ENCODE assay signal across 30 cellular contexts in genomic region chr18:60383865-60384264, GRCh38. TPM values are rescaled to one million over a fixed set of nuclear protein-coding genes. Genes with fewer than 3 reads are reported as not detected.
"Had no signal": no experiment of that assay in that cellular context is flagged by ENCODE, and none has a peak within 500 bp of the region (broad histone marks: within the 10 kb centered on the region; RNA-seq: fewer than 3 reads in every experiment).

No MANE protein-coding gene starts in this region.

- FAIRE-seq: urothelium cell line had no signal

- H3K4me1 Mint-ChIP-seq: stimulated activated effector memory CD8-positive, alpha-beta T cell treated with anti-CD3 and anti-CD28 coated beads, Interleukin-12 subunit alpha, Interleukin-12 subunit beta, amount 100 ng/mL, for 72 hours; stimulated activated memory B cell treated with anti-CD40 and anti-IgM and Interleukin-4, amounts not matched to agents 10 μg/mL and 1 μg/mL and 100 μg/mL, for 72 hours; stimulated activated naive B cell treated with anti-CD40 and anti-IgM and Interleukin-4, amounts not matched to agents 10 μg/mL and 1 μg/mL and 100 μg/mL, for 72 hours; stimulated activated naive CD8-positive, alpha-beta T cell treated with anti-CD3 and anti-CD28 coated beads, Interleukin-15, amount 100 ng/mL, for 72 hours had no signal

- H3K4me3 ChIP-seq: stomach, suprapubic skin, testis, thoracic aorta, thyroid gland, tibial artery, tibial nerve, transverse colon, upper lobe of left lung, uterus, vagina had no signal

- H3K27ac Mint-ChIP-seq: stimulated activated effector memory CD8-positive, alpha-beta T cell treated with anti-CD3 and anti-CD28 coated beads, Interleukin-12 subunit alpha, Interleukin-12 subunit beta, amount 100 ng/mL, for 72 hours; stimulated activated memory B cell treated with anti-CD40 and anti-IgM and Interleukin-4, amounts not matched to agents 10 μg/mL and 1 μg/mL and 100 μg/mL, for 72 hours; stimulated activated naive B cell treated with anti-CD40 and anti-IgM and Interleukin-4, amounts not matched to agents 10 μg/mL and 1 μg/mL and 100 μg/mL, for 72 hours; stimulated activated naive CD8-positive, alpha-beta T cell treated with anti-CD3 and anti-CD28 coated beads, Interleukin-15, Interleukin-2, amounts not matched to agents 100 ng/mL and 50 ng/mL, for 24 hours; type B pancreatic cell had no signal

- H3K36me3 ChIP-seq: stomach, suprapubic skin, thoracic aorta, thyroid gland, tibial artery, tibial nerve, transverse colon, upper lobe of left lung, uterus, vagina had no signal

- H3K9me3 ChIP-seq: stomach, suprapubic skin, testis, thoracic aorta, thyroid gland, tibial artery, tibial nerve, transverse colon, upper lobe of left lung, uterus, vagina had no signal

- H3K27ac ChIP-seq: stomach, suprapubic skin, testis, thoracic aorta, thyroid gland, tibial artery, tibial nerve, transverse colon, upper lobe of left lung, uterus, vagina had no signal

- ATAC-seq: stimulated activated effector memory CD8-positive, alpha-beta T cell treated with anti-CD3 and anti-CD28 coated beads, Interleukin-12 subunit alpha, Interleukin-12 subunit beta, amount 100 ng/mL, for 72 hours; stimulated activated memory B cell treated with anti-CD40 and anti-IgM and Interleukin-4, amounts not matched to agents 10 μg/mL and 1 μg/mL and 100 μg/mL, for 72 hours; stimulated activated naive B cell treated with anti-CD40 and anti-IgM and Interleukin-4, amounts not matched to agents 10 μg/mL and 1 μg/mL and 100 μg/mL, for 72 hours; stimulated activated naive CD8-positive, alpha-beta T cell treated with anti-CD3 and anti-CD28 coated beads, Interleukin-15, amount 100 ng/mL, for 72 hours; stimulated activated naive CD8-positive, alpha-beta T cell treated with anti-CD3 and anti-CD28 coated beads, Interleukin-15, Interleukin-2, amounts not matched to agents 100 U/mL and 50 U/mL, for 24 hours had no signal

- H3K36me3 Mint-ChIP-seq: stimulated activated effector memory CD8-positive, alpha-beta T cell treated with anti-CD3 and anti-CD28 coated beads, Interleukin-12 subunit alpha, Interleukin-12 subunit beta, amount 100 ng/mL, for 72 hours; stimulated activated memory B cell treated with anti-CD40 and anti-IgM and Interleukin-4, amounts not matched to agents 10 μg/mL and 1 μg/mL and 100 μg/mL, for 72 hours; stimulated activated naive B cell treated with anti-CD40 and anti-IgM and Interleukin-4, amounts not matched to agents 10 μg/mL and 1 μg/mL and 100 μg/mL, for 72 hours; type B pancreatic cell had no signal

- H3K27me3 ChIP-seq: stomach, suprapubic skin, testis, thyroid gland, tibial artery, tibial nerve, transverse colon, upper lobe of left lung, uterus, vagina had no signal

- H3K4me3 Mint-ChIP-seq: stimulated activated effector memory CD8-positive, alpha-beta T cell treated with anti-CD3 and anti-CD28 coated beads, Interleukin-12 subunit alpha, Interleukin-12 subunit beta, amount 100 ng/mL, for 72 hours; stimulated activated memory B cell treated with anti-CD40 and anti-IgM and Interleukin-4, amounts not matched to agents 10 μg/mL and 1 μg/mL and 100 μg/mL, for 72 hours; stimulated activated naive B cell treated with anti-CD40 and anti-IgM and Interleukin-4, amounts not matched to agents 10 μg/mL and 1 μg/mL and 100 μg/mL, for 72 hours; stimulated activated naive CD8-positive, alpha-beta T cell treated with anti-CD3 and anti-CD28 coated beads, Interleukin-15, amount 100 ng/mL, for 72 hours; stimulated activated naive CD8-positive, alpha-beta T cell treated with anti-CD3 and anti-CD28 coated beads, Interleukin-15, Interleukin-2, amounts not matched to agents 100 ng/mL and 50 ng/mL, for 24 hours; type B pancreatic cell had no signal

- H3K9me3 Mint-ChIP-seq: stimulated activated memory B cell treated with anti-CD40 and anti-IgM and Interleukin-4, amounts not matched to agents 10 μg/mL and 1 μg/mL and 100 μg/mL, for 72 hours; stimulated activated naive B cell treated with anti-CD40 and anti-IgM and Interleukin-4, amounts not matched to agents 10 μg/mL and 1 μg/mL and 100 μg/mL, for 72 hours; stimulated activated naive CD8-positive, alpha-beta T cell treated with anti-CD3 and anti-CD28 coated beads, Interleukin-15, amount 100 ng/mL, for 72 hours; stimulated activated naive CD8-positive, alpha-beta T cell treated with anti-CD3 and anti-CD28 coated beads, Interleukin-15, Interleukin-2, amounts not matched to agents 100 ng/mL and 50 ng/mL, for 24 hours; type B pancreatic cell had no signal

- H3K27me3 Mint-ChIP-seq: stimulated activated memory B cell treated with anti-CD40 and anti-IgM and Interleukin-4, amounts not matched to agents 10 μg/mL and 1 μg/mL and 100 μg/mL, for 72 hours; stimulated activated naive B cell treated with anti-CD40 and anti-IgM and Interleukin-4, amounts not matched to agents 10 μg/mL and 1 μg/mL and 100 μg/mL, for 72 hours; stimulated activated naive CD8-positive, alpha-beta T cell treated with anti-CD3 and anti-CD28 coated beads, Interleukin-15, amount 100 ng/mL, for 72 hours; stimulated activated naive CD8-positive, alpha-beta T cell treated with anti-CD3 and anti-CD28 coated beads, Interleukin-15, Interleukin-2, amounts not matched to agents 100 ng/mL and 50 ng/mL, for 24 hours; type B pancreatic cell had no signal

- DNase-seq: stimulated activated CD4-positive, alpha-beta T cell treated with anti-CD3 and anti-CD28 coated beads, Interleukin-2, amount 100 ng/mL, for 48 hours; stimulated activated CD4-positive, alpha-beta T cell treated with anti-CD3 and anti-CD28 coated beads, Interleukin-4, amount 100 ng/mL, for 1 hour; stimulated activated CD4-positive, alpha-beta T cell treated with anti-CD3 and anti-CD28 coated beads, Interleukin-4, amount 100 ng/mL, for 24 hours; stimulated activated CD4-positive, alpha-beta T cell treated with anti-CD3 and anti-CD28 coated beads, Interleukin-4, amount 100 ng/mL, for 4 hours; stimulated activated CD8-positive, alpha-beta memory T cell treated with anti-CD3 and anti-CD28 coated beads, Interleukin-4, amount 100 ng/mL, for 48 hours; stimulated activated naive B cell treated with anti-CD40 and anti-IgM and Interleukin-4, amounts not matched to agents 10 μg/mL and 1 μg/mL and 100 μg/mL, for 72 hours; stimulated activated naive CD4-positive, alpha-beta T cell; stimulated activated naive CD4-positive, alpha-beta T cell treated with Interleukin-2 at 50 U/mL for 16 hours; stimulated activated naive CD8-positive, alpha-beta T cell treated with anti-CD3 and anti-CD28 coated beads, Interleukin-15, amount 100 ng/mL, for 72 hours; stimulated activated naive CD8-positive, alpha-beta T cell treated with anti-CD3 and anti-CD28 coated beads, Interleukin-15, Interleukin-2, amounts not matched to agents 100 U/mL and 50 U/mL, for 24 hours; stomach; substantia nigra; testis; thyroid gland; tibial artery; transverse colon; trophoblast cell; upper lobe of left lung; uterus had no signal

- H3K4me1 ChIP-seq: stomach, suprapubic skin, testis, thyroid gland, tibial artery, tibial nerve, transverse colon, upper lobe of left lung, uterus, vagina had no signal

RNA-seq across cellular contexts. Expression of gene MC4R, which starts 11.3 kb away (rescaled TPM):
- total RNA-seq: subcutaneous adipose tissue, suprapubic skin, testis, thoracic aorta, thyroid gland, tibial nerve, transverse colon, upper lobe of left lung, ureter, vagina had no signal
